In genomic region chr13:48094781-48095502, GRCh38 we compare ENCODE assay signal across 8 cellular contexts. TPM values are rescaled to one million over a fixed set of nuclear protein-coding genes. Genes with fewer than 3 reads are reported as not detected.
DNase-seq lines count a peak whose midpoint lies in the region; ATAC-seq and TF ChIP-seq lines count a peak whose summit lies in the region.

A gene with protein sequence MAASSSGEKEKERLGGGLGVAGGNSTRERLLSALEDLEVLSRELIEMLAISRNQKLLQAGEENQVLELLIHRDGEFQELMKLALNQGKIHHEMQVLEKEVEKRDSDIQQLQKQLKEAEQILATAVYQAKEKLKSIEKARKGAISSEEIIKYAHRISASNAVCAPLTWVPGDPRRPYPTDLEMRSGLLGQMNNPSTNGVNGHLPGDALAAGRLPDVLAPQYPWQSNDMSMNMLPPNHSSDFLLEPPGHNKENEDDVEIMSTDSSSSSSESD (minus strand): TSS chr13:48095104. CDS start chr13:48095078, 26 bp downstream.

- no TSS peak for BruUV-seq in PC-3 (replicated peaks; lab: Mats Ljungman, UMichigan)

- POLR2A ChIA-PET in PC-3 (lab: Charles Lee; ENCODE audit: unreplicated experiment): interaction anchor here (0.6 kb wide), 1 partner anchor 1133 kb away, joined by 7 read pairs; no protein-coding TSS in a partner anchor

- H4K20me1 ChIP-seq in PC-3 (ENCODE audit: low read length): peaks cover 28% of the 10 kb centered on the region; the same call in 1 of the 2 replicates

- H3K9ac ChIP-seq in PC-3 (ENCODE audit: low read length) (peak within 1 kb of the TSS; percentile 99), mucosa of rectum (ENCODE audit: low read depth in 1 of 2, low read length in 2 of 2) (peak within 1 kb of the TSS; percentile 92 to 93)

- TF ChIP-seq POLR2A in erythroblast (IDR thresholded peaks at IDR 0.05; ENCODE audit: low read length): peak; percentile 94

- H3K9me3 ChIP-seq in PC-3 (ENCODE audit: low read length): no peaks in the 10 kb centered on the region
- no peaks in the 10 kb centered on the region for H3K9me3 ChIP-seq in mucosa of rectum (ENCODE audit: control insufficient read depth in 2 of 2, low read length in 2 of 2)

- H2AFZ ChIP-seq in PC-3 (ENCODE audit: low read length): peak within 1 kb of the TSS; percentile 83

- H3K9me2 ChIP-seq in PC-3 (replicated peaks; ENCODE audit: low read length): no peaks in the 10 kb centered on the region

- H3K4me1 ChIP-seq in PC-3 (ENCODE audit: insufficient read depth, low read length): peaks cover 8% of the 10 kb centered on the region
- peaks cover 10 to 12% of the 10 kb centered on the region in 2 donors for H3K4me1 ChIP-seq in mucosa of rectum (ENCODE audit: control insufficient read depth in 2 of 2, insufficient read depth in 2 of 2, low read length in 2 of 2)

- peaks cover 51% of the 10 kb centered on the region for H3K79me2 ChIP-seq in PC-3 (ENCODE audit: low read length)

- H3K4me2 ChIP-seq in PC-3 (ENCODE audit: low read length): peak within 1 kb of the TSS; percentile 93

- CTCF ChIA-PET in PC-3 (lab: Charles Lee): interaction anchor here (0.6 to 1.2 kb wide), 3 partner anchors 8 to 487 kb away, joined by 3 to 4 read pairs (median 3); no protein-coding TSS in a partner anchor

- H3F3A ChIP-seq in PC-3 (ENCODE audit: low read length, unreplicated experiment): no peaks in the 10 kb centered on the region

- TF ChIP-seq CTCF in PC-3 (conservative IDR thresholded peaks at IDR 0.05; ENCODE audit: low read depth, low read length): peak; percentile 90

- peak within 1 kb of the TSS; percentile 29; the same call in 1 of the 2 replicates for H3K27ac ChIP-seq in PC-3 (ENCODE audit: low read length)
- H3K27ac ChIP-seq in mucosa of rectum (ENCODE audit: low read depth in 2 of 2, low read length in 2 of 2): peak within 1 kb of the TSS; percentile 55 to 74

- ATAC-seq in GM21619 (IDR thresholded peaks at IDR 0.05; ENCODE audit: unreplicated experiment): peak; percentile 95
- ATAC-seq in PC-3: peak; percentile 94

- intact Hi-C loops in PC-3 (cut with micrococcal nuclease): loop anchor here (5.0 kb wide), 1 partner anchor 93 kb away; the partner anchor contains the start of gene SUCLA2

- peak within 1 kb of the TSS; percentile 90 for H3K4me3 ChIP-seq in Jurkat, Clone E6-1 (ENCODE audit: low read length)
- peak within 1 kb of the TSS; percentile 99 for H3K4me3 ChIP-seq in PC-3 (ENCODE audit: low read length)
- H3K4me3 ChIP-seq in mucosa of rectum (ENCODE audit: low read length in 2 of 2): peak within 1 kb of the TSS; percentile 93

- H3K36me3 ChIP-seq in PC-3 (ENCODE audit: low read depth, low read length) (no peaks in the 10 kb centered on the region), mucosa of rectum (ENCODE audit: control insufficient read depth in 2 of 2, insufficient read depth in 2 of 2, low read length in 2 of 2) (no peaks in the 10 kb centered on the region)

- DNase-seq in DMS79 (lab: John Stamatoyannopoulos, UW) (peak; percentile 75), PC-3 (peak; percentile 91), erythroblast (lab: John Stamatoyannopoulos, UW) (peak; percentile 96 to 98)
- DNase-seq in Jurkat, Clone E6-1 (ENCODE audit: low read depth, low spot score): peak; percentile 93
- DNase-seq in activated T-cell treated with anti-CD3 and anti-CD28 coated beads, Interleukin-2, amount 50 U/mL, for 1 hour: peak; percentile 99
- DNase-seq in stimulated activated CD8-positive, alpha-beta memory T cell treated with anti-CD3 and anti-CD28 coated beads, Interleukin-4, amount 100 ng/mL, for 48 hours: peak; percentile 99

- H3K27me3 ChIP-seq in PC-3 (ENCODE audit: low read length) (no peaks in the 10 kb centered on the region), mucosa of rectum (ENCODE audit: control insufficient read depth in 2 of 2, insufficient read depth in 2 of 2, low read length in 2 of 2) (no peaks in the 10 kb centered on the region)

RNA-seq across cellular contexts. Expression of the gene that starts here (rescaled TPM):
- polyA plus RNA-seq in Jurkat, Clone E6-1 (2012; ENCODE audit: insufficient read depth, insufficient read length): 88.3 TPM
- 11.6 and 19.0 TPM in 2 replicates for total RNA-seq in PC-3 (2014; rRNA removed)

Comparison
In these comparisons a context has a peak if more than half of its experiments do, and no peak if none do; other contexts are left out.
1. Peak in every context shown above with its lines: DNase-seq, ATAC-seq, H3K4me3 ChIP-seq and H3K27ac ChIP-seq.